23 cellular contexts compared by ENCODE assay signal in the genomic region with DNA sequence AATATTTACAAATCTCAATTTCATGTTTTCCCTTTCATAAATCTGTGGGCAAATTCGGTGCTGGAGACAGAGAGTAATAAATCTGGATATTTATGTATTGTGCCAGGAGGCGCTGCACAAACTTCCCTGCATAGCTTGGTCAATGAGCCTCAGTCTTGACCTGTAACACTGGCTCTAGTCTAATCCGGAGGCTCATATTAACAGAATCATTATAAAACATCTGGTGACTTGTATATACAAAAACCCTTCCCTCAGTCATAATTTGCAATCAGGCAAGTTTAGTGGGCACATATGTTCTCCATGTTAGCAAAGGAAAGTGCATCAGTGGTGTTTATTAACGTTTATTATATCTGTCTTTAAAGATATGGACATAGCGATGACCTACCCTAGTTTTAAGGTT.
"Had no signal": no experiment of that assay in that cellular context is flagged by ENCODE, and none has a peak within 500 bp of the region (broad histone marks: within the 10 kb centered on the region; RNA-seq: fewer than 3 reads in every experiment).

No MANE protein-coding gene starts in this region.

- H3K9me3 ChIP-seq: SJCRH30 had no signal

- H3K4me2 ChIP-seq: KMS-11 had no signal

- DNase-seq: MV-4-11, NCI-H1048, NCI-H1105, NCI-H1417, NCI-H1436 treated with DMSO at 0.1 percent for 48 hours, NCI-H1694, NCI-H187 treated with DMSO at 0.1 percent for 48 hours, NCI-H2029 treated with DMSO at 0.1 percent for 48 hours, NCI-H2171 treated with DMSO at 0.1 percent for 48 hours, NCI-H345, NCI-H446 treated with DMSO at 0.1 percent for 48 hours, NCI-H510A treated with DMSO at 0.1 percent for 48 hours, NCI-H526 treated with DMSO at 0.1 percent for 48 hours, NCI-H774, PC-3, SHP77 treated with DMSO at 0.1 percent for 48 hours, SJCRH30 had no signal

- H3K27me3 Mint-ChIP-seq: IgD-negative memory B cell had no signal

- H3K27ac Mint-ChIP-seq: IgD-negative memory B cell had no signal

- ATAC-seq: HepG2, K562, Panc1, PC-3, Right ventricle myocardium inferior had no signal

- H3K27me3 ChIP-seq: SJCRH30 had no signal

- H3K27ac ChIP-seq: KMS-11, SJCRH30 had no signal

- H3K4me3 Mint-ChIP-seq: IgD-negative memory B cell had no signal

- H3K4me3 ChIP-seq: K562, SJCRH30 had no signal

- H3K4me1 Mint-ChIP-seq: IgD-negative memory B cell had no signal

- H3K4me1 ChIP-seq: SJCRH30 had no signal

- H3K36me3 ChIP-seq: SJCRH30 had no signal
